ENCODE assay signal across 15 cellular contexts in genomic region chr2:238016526-238016925, GRCh38. TPM values are rescaled to one million over a fixed set of nuclear protein-coding genes. Genes with fewer than 3 reads are reported as not detected.
DNase-seq lines count a peak whose midpoint lies in the region; ATAC-seq, FAIRE-seq and TF ChIP-seq lines count a peak whose summit lies in the region.
"Had no signal": no experiment of that assay in that cellular context is flagged by ENCODE, and none has a peak within 500 bp of the region (broad histone marks: within the 10 kb centered on the region; RNA-seq: fewer than 3 reads in every experiment).

No MANE protein-coding gene starts in this region.

- no peak overlapping the region for H3K4me3 ChIP-seq in A549
- H3K4me3 ChIP-seq in BLaER1 treated with 17β-estradiol and CSF1 and Interleukin-3, amounts not matched to agents 10 nM and 100 nM: no peak overlapping the region

- H4K20me1 ChIP-seq in BLaER1 treated with 17β-estradiol and CSF1 and Interleukin-3, amounts not matched to agents 10 nM and 100 nM: peaks cover 0 to 73% (median 13%) of the 10 kb centered on the region in 11 experiments; a peak in 10 of 22 replicates

- TF ChIP-seq POLR2A in A549 (IDR thresholded peaks at IDR 0.05; ENCODE audit: low read length) (no peak), GM12891 (IDR thresholded peaks at IDR 0.05; ENCODE audit: low read depth, low read length) (no peak)

- no peaks in the 10 kb centered on the region for H3K27me3 Mint-ChIP-seq in naive B cell
- H3K27me3 Mint-ChIP-seq: CD8-positive, alpha-beta memory T cell had no signal

- no peak overlapping the region for H3K4me3 Mint-ChIP-seq in naive B cell
- H3K4me3 Mint-ChIP-seq: CD8-positive, alpha-beta memory T cell; HFFc6 had no signal

- FAIRE-seq in A549 (lab: Jason Lieb, UNC) (no peak), GM12891 (lab: Jason Lieb, UNC) (no peak)
- FAIRE-seq: H1 had no signal

- H3K27ac Mint-ChIP-seq in naive B cell: peak overlapping the region in 3 of 6 donors; percentile 26 to 60 (median 41)
- H3K27ac Mint-ChIP-seq: CD8-positive, alpha-beta memory T cell; HFFc6 had no signal

- DNase-seq in A549 (ENCODE audit: low read depth in 1 of 2, low spot score in 1 of 2): no peak
- DNase-seq in NCI-H345 treated with DMSO at 0.1 percent for 48 hours (lab: John Stamatoyannopoulos, UW; ENCODE audit: unreplicated experiment): peak; percentile 47
- peak; percentile 27 for DNase-seq in naive B cell
- DNase-seq in GM12891 (ENCODE audit: insufficient read length, low spot score): no peak
- no peak for DNase-seq in hypothalamus (lab: John Stamatoyannopoulos, UW)
- no peak for DNase-seq in activated CD4-positive, alpha-beta T cell treated with anti-CD3 and anti-CD28 coated beads, Interleukin-2, amount 50 U/mL, for 1 hour
- DNase-seq: BE2C; CD8-positive, alpha-beta memory T cell; HFFc6; KBM-7; NCI-H1105; NCI-H526 treated with DMSO at 0.1 percent for 48 hours; PC-3 had no signal

- no peak for TF ChIP-seq CTCF in A549 (IDR thresholded peaks at IDR 0.05)

- no peaks in the 10 kb centered on the region for H3K27me3 ChIP-seq in BLaER1 treated with 17β-estradiol and CSF1 and Interleukin-3, amounts not matched to agents 10 nM and 100 nM
- H3K27me3 ChIP-seq: BE2C had no signal

- H3K27ac ChIP-seq in A549: no peak overlapping the region
- H3K27ac ChIP-seq in BLaER1 treated with 17β-estradiol and CSF1 and Interleukin-3, amounts not matched to agents 10 nM and 100 nM: peak overlapping the region in 1 of 11 experiments; percentile 21; a peak in 2 of 22 replicates

- H3K4me1 Mint-ChIP-seq in naive B cell: peaks cover 0 to 18% (median 3%) of the 10 kb centered on the region in 3 donors

- no peak for ATAC-seq in A549
- ATAC-seq in naive B cell (ENCODE audit: low read depth in 2 of 2): peak; percentile 63 to 84
- ATAC-seq: PC-3 had no signal

- no peak for TF ChIP-seq RAD21 in A549 (conservative IDR thresholded peaks at IDR 0.05 in 1 of 2, IDR thresholded peaks at IDR 0.05 in 1 of 2)

- no peak overlapping the region for H3K4me2 ChIP-seq in A549
- peak overlapping the region in 10 of 11 experiments; percentile 13 to 46 (median 32); a peak in 15 of 22 replicates for H3K4me2 ChIP-seq in BLaER1 treated with 17β-estradiol and CSF1 and Interleukin-3, amounts not matched to agents 10 nM and 100 nM

- no peak overlapping the region for H3K9ac ChIP-seq in BLaER1 treated with 17β-estradiol and CSF1 and Interleukin-3, amounts not matched to agents 10 nM and 100 nM

- peaks cover 16 to 87% (median 48%) of the 10 kb centered on the region in 11 experiments; a peak in 19 of 22 replicates for H3K36me3 ChIP-seq in BLaER1 treated with 17β-estradiol and CSF1 and Interleukin-3, amounts not matched to agents 10 nM and 100 nM
- H3K36me3 ChIP-seq: BE2C had no signal

- peaks cover 15 to 19% of the 10 kb centered on the region in 2 donors for H3K36me3 Mint-ChIP-seq in naive B cell

- H3K9me3 Mint-ChIP-seq in naive B cell: no peaks in the 10 kb centered on the region
- H3K9me3 Mint-ChIP-seq: CD8-positive, alpha-beta memory T cell; HFFc6 had no signal

- POLR2A ChIA-PET in A549 (lab: Yijun Ruan, JAX): no interaction called here

- WGBS in A549 (ENCODE audit: missing lambda C conversion rate): 92% methylated on average over 8 of the region's 8 CpGs

- CTCF ChIA-PET in A549 (lab: Yijun Ruan, JAX): no interaction called here

- TF ChIP-seq EP300 in A549 (IDR thresholded peaks at IDR 0.05): no peak

- H3K4me1 ChIP-seq in A549: 0 out of 3 replicates have a peak, but pooled peaks cover 7% of the 10 kb centered on the region
- peaks cover 39 to 48% (median 43%) of the 10 kb centered on the region in 10 experiments for H3K4me1 ChIP-seq in BLaER1 treated with 17β-estradiol and CSF1 and Interleukin-3, amounts not matched to agents 10 nM and 100 nM
- H3K4me1 ChIP-seq: BE2C had no signal

- H3K9me3 ChIP-seq in A549: no peaks in the 10 kb centered on the region
- H3K9me3 ChIP-seq in BLaER1 treated with 17β-estradiol and CSF1 and Interleukin-3, amounts not matched to agents 10 nM and 100 nM (replicated peaks in 1 of 11): no peaks in the 10 kb centered on the region
- H3K9me3 ChIP-seq: BE2C had no signal

TF ChIP-seq in A549, 52 proteins besides CTCF, POLR2A, EP300 and RAD21:
- TF ChIP-seq ESRRA (IDR thresholded peaks at IDR 0.05; ENCODE audit: borderline replicate concordance, low read length) (no peak), MAFK (IDR thresholded peaks at IDR 0.05; ENCODE audit: partially characterized antibody) (peak; percentile 10), JUN (IDR thresholded peaks at IDR 0.05) (no peak)

TF ChIP-seq in GM12891, 5 proteins besides CTCF, POLR2A, EP300 and RAD21:
- no peak for TF ChIP-seq SPI1 (IDR thresholded peaks at IDR 0.05; ENCODE audit: low read depth, low read length)
- TF ChIP-seq TAF1 (IDR thresholded peaks at IDR 0.05; ENCODE audit: low read depth, low read length): no peak
- no peak for TF ChIP-seq POU2F2 (IDR thresholded peaks at IDR 0.05; ENCODE audit: low read depth, low read length)
- TF ChIP-seq POLR2AphosphoS5 (IDR thresholded peaks at IDR 0.05; ENCODE audit: low read depth, low read length): no peak
- no peak for TF ChIP-seq PAX5 (IDR thresholded peaks at IDR 0.05; ENCODE audit: insufficient read depth, low read length, severe bottlenecking)

RNA-seq across cellular contexts. Expression of gene SCLY, which starts 44.3 kb away (rescaled TPM):
- 19.0 and 19.3 TPM in 2 replicates for polyA plus RNA-seq in A549 (2011; rRNA removed)
- polyA plus RNA-seq in A549 (2012; cell fraction: cytosol; rRNA removed): 29.2 and 38.4 TPM in 2 replicates
- polyA plus RNA-seq in A549 (2012; cell fraction: nucleus; rRNA removed): 55.2 and 59.9 TPM in 2 replicates
- 25.5 to 28.3 TPM (median 28.1 TPM) in 3 replicates for polyA plus RNA-seq in A549 (2017; fragmentation: RNase III; extraction: RNeasy Plus Mini Kit Qiagen cat#74134 plus additional on column Dnase treatment)
- polyA minus RNA-seq in A549 (2011; rRNA and poly(A)+ RNA removed): 21.5 and 32.3 TPM in 2 replicates
- 10 to 100 TPM; 11.5 to 18.8 (median 15.6) TPM for polyA plus RNA-seq in naive B cell (ENCODE audit: low read depth in 6 of 6)
- 16.7 TPM for polyA plus RNA-seq in GM12891 (2012; ENCODE audit: low read depth, missing spikeins)

RNA-seq across cellular contexts. Expression of gene UBE2F, which starts 49.7 kb away (rescaled TPM):
- polyA plus RNA-seq in A549 (2011; rRNA removed) (65.5 and 81.1 TPM in 2 replicates), A549 (2017; fragmentation: RNase III; extraction: RNeasy Plus Mini Kit Qiagen cat#74134 plus additional on column Dnase treatment) (49.1 to 51.3 TPM (median 49.7 TPM) in 3 replicates), naive B cell (ENCODE audit: low read depth in 6 of 6) (10 to 100 TPM; 50.7 to 64.6 (median 60.0) TPM)
- 33.4 and 33.8 TPM in 2 replicates for polyA plus RNA-seq in A549 (2012; cell fraction: cytosol; rRNA removed)
- 15.0 and 25.2 TPM in 2 replicates for polyA plus RNA-seq in A549 (2012; cell fraction: nucleus; rRNA removed)
- 22.8 and 25.1 TPM in 2 replicates for polyA minus RNA-seq in A549 (2011; rRNA and poly(A)+ RNA removed)
- 18.1 TPM for polyA plus RNA-seq in GM12891 (2012; ENCODE audit: low read depth, missing spikeins)

Comparison
In these comparisons a context has a peak if more than half of its experiments do, and no peak if none do; other contexts are left out.
1. ATAC-seq: peak in naive B cell (2 of 2); none in A549 (0 of 2).
2. DNase-seq: peak in NCI-H345 treated with DMSO at 0.1 percent for 48 hours (single experiment) and naive B cell (single experiment); none in A549 (0 of 2), GM12891 (single experiment), hypothalamus (0 of 51) and activated CD4-positive, alpha-beta T cell treated with anti-CD3 and anti-CD28 coated beads, Interleukin-2, amount 50 U/mL, for 1 hour (single experiment).